1 cellular context compared by ENCODE assay signal in the genomic region with DNA sequence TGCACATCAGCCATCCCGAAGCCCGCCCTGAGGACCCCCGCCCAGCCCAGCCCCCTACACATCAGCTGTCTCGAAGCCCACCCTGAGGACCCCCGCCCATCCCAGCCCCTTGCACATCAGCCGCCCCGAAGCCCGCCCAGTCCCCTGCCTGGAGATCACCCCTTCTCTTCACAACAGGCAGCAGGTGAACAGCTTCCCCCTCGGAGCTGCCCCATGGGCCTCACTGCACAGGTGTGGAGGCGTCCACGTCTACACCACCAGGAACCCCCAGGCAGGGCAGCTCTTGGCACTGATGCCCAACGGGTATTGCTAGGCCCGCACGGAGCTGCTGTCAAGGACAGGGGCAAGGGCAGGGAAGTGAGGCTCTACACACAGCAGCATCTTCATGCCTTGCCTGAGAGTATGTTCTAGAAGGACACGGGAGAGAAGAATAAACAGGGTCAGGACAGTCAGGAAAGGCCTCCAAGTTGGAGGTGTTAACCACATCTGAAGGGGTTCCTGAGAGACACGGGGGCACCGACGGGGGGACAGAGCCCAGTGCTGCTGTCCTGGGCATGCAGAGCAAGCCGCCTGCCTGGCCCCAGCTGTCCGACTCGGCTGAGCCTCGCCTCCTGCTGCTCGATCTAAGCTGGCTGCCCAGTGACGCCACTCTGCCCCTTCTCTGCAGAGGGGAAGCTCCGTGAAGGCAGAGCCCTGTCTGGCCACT.
TF ChIP-seq lines count a peak whose summit lies in the region.

No MANE protein-coding gene starts in this region.

TF ChIP-seq in WTC11, 78 proteins besides CTCF, POLR2A, EP300 and RAD21 (continued from another document):
- TF ChIP-seq JAZF1 (CRISPR knock-in tag; IDR thresholded peaks at IDR 0.05): no peak
- TF ChIP-seq, protein P1, sequence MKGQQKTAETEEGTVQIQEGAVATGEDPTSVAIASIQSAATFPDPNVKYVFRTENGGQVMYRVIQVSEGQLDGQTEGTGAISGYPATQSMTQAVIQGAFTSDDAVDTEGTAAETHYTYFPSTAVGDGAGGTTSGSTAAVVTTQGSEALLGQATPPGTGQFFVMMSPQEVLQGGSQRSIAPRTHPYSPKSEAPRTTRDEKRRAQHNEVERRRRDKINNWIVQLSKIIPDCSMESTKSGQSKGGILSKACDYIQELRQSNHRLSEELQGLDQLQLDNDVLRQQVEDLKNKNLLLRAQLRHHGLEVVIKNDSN (CRISPR knock-in tag; IDR thresholded peaks at IDR 0.05): no peak
